Comparison of ENCODE assay signal across 1 cellular context in the genomic region with DNA sequence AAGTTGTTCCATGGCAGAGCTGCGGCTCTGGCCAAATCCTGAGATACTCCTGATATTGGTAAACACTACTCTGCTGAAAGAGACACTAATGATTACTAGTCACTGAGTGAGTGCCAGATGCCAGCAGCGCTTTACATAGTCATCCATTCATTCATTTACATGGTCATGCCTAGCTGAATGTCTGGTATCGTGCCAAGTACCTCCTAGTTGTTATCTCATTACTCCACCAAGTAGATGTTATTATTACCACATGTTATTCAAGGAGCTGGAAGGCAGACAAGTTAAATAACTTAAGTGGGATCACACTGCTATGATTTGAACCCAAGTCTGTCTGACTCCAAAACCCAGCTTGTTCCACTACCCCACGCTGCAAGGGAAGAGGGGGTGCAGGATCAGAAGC.
TF ChIP-seq lines count a peak whose summit lies in the region.

No MANE protein-coding gene starts in this region.

TF ChIP-seq in HEK293, 187 proteins besides CTCF, POLR2A, EP300 and RAD21 (continued from another document):
- no peak for TF ChIP-seq ZNF660 (tag by site-specific recombination; IDR thresholded peaks at IDR 0.05)
- TF ChIP-seq ZNF24 (tag by site-specific recombination; IDR thresholded peaks at IDR 0.05), result peak; percentile 95
- TF ChIP-seq ZEB2 (tag by site-specific recombination; IDR thresholded peaks at IDR 0.05), result 0 out of 2 replicates have a peak, but pooled peaks have one; percentile 39
- TF ChIP-seq, protein P1, sequence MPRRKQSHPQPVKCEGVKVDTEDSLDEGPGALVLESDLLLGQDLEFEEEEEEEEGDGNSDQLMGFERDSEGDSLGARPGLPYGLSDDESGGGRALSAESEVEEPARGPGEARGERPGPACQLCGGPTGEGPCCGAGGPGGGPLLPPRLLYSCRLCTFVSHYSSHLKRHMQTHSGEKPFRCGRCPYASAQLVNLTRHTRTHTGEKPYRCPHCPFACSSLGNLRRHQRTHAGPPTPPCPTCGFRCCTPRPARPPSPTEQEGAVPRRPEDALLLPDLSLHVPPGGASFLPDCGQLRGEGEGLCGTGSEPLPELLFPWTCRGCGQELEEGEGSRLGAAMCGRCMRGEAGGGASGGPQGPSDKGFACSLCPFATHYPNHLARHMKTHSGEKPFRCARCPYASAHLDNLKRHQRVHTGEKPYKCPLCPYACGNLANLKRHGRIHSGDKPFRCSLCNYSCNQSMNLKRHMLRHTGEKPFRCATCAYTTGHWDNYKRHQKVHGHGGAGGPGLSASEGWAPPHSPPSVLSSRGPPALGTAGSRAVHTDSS (tag by site-specific recombination; IDR thresholded peaks at IDR 0.05), result no peak
- TF ChIP-seq ZNF18 (tag by site-specific recombination; IDR thresholded peaks at IDR 0.05), result 0 out of 2 replicates have a peak, but pooled peaks have one; percentile 33
- no peak for TF ChIP-seq PATZ1 (tag by site-specific recombination; IDR thresholded peaks at IDR 0.05)
- TF ChIP-seq WT1 (tag by site-specific recombination; IDR thresholded peaks at IDR 0.05), result no peak
- TF ChIP-seq ZNF121 (tag by site-specific recombination; IDR thresholded peaks at IDR 0.05), result no peak
- no peak for TF ChIP-seq YY1 (tag by site-specific recombination; IDR thresholded peaks at IDR 0.05)
- TF ChIP-seq INSM2 (tag by site-specific recombination; IDR thresholded peaks at IDR 0.05), result peak; percentile 59; the same call in 1 of the 2 replicates
- peak; percentile 39; the same call in 1 of the 2 replicates for TF ChIP-seq ZBTB17 (tag by site-specific recombination; IDR thresholded peaks at IDR 0.05)
- TF ChIP-seq ZNF654 (tag by site-specific recombination; IDR thresholded peaks at IDR 0.05; ENCODE audit: low read depth), result no peak
- no peak for TF ChIP-seq ZNF37A (tag by site-specific recombination; IDR thresholded peaks at IDR 0.05)
- no peak for TF ChIP-seq PRDM1 (tag by site-specific recombination; IDR thresholded peaks at IDR 0.05)
- no peak for TF ChIP-seq HOXA7 (CRISPR knock-in tag; IDR thresholded peaks at IDR 0.05; ENCODE audit: borderline replicate concordance)
- no peak for TF ChIP-seq MZF1 (tag by site-specific recombination; IDR thresholded peaks at IDR 0.05; ENCODE audit: borderline replicate concordance)
- 0 out of 2 replicates have a peak, but pooled peaks have one; percentile 14 for TF ChIP-seq ZIC2 (tag by site-specific recombination; IDR thresholded peaks at IDR 0.05)
- TF ChIP-seq, protein P2, sequence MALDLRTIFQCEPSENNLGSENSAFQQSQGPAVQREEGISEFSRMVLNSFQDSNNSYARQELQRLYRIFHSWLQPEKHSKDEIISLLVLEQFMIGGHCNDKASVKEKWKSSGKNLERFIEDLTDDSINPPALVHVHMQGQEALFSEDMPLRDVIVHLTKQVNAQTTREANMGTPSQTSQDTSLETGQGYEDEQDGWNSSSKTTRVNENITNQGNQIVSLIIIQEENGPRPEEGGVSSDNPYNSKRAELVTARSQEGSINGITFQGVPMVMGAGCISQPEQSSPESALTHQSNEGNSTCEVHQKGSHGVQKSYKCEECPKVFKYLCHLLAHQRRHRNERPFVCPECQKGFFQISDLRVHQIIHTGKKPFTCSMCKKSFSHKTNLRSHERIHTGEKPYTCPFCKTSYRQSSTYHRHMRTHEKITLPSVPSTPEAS (tag by site-specific recombination; IDR thresholded peaks at IDR 0.05), result no peak
- no peak for TF ChIP-seq ZNF558 (tag by site-specific recombination; IDR thresholded peaks at IDR 0.05)
- no peak for TF ChIP-seq KLF9 (tag by site-specific recombination; IDR thresholded peaks at IDR 0.05; ENCODE audit: low read depth)
- TF ChIP-seq, protein P3, sequence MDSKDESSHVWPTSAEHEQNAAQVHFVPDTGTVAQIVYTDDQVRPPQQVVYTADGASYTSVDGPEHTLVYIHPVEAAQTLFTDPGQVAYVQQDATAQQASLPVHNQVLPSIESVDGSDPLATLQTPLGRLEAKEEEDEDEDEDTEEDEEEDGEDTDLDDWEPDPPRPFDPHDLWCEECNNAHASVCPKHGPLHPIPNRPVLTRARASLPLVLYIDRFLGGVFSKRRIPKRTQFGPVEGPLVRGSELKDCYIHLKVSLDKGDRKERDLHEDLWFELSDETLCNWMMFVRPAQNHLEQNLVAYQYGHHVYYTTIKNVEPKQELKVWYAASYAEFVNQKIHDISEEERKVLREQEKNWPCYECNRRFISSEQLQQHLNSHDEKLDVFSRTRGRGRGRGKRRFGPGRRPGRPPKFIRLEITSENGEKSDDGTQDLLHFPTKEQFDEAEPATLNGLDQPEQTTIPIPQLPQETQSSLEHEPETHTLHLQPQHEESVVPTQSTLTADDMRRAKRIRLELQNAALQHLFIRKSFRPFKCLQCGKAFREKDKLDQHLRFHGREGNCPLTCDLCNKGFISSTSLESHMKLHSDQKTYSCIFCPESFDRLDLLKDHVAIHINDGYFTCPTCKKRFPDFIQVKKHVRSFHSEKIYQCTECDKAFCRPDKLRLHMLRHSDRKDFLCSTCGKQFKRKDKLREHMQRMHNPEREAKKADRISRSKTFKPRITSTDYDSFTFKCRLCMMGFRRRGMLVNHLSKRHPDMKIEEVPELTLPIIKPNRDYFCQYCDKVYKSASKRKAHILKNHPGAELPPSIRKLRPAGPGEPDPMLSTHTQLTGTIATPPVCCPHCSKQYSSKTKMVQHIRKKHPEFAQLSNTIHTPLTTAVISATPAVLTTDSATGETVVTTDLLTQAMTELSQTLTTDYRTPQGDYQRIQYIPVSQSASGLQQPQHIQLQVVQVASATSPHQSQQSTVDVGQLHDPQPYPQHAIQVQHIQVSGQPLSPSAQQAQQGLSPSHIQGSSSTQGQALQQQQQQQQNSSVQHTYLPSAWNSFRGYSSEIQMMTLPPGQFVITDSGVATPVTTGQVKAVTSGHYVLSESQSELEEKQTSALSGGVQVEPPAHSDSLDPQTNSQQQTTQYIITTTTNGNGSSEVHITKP (tag by site-specific recombination; IDR thresholded peaks at IDR 0.05), result peak; percentile 47; the same call in 1 of the 2 replicates
- peak; percentile 67 for TF ChIP-seq ZNF692 (tag by site-specific recombination; IDR thresholded peaks at IDR 0.05)
- TF ChIP-seq ZNF23 (tag by site-specific recombination; IDR thresholded peaks at IDR 0.05; ENCODE audit: borderline replicate concordance), result no peak
- peak; percentile 69; the same call in 1 of the 2 replicates for TF ChIP-seq ZNF600 (tag by site-specific recombination; IDR thresholded peaks at IDR 0.05)
